Comparison of ENCODE assay signal across 8 cellular contexts in the genomic region with DNA sequence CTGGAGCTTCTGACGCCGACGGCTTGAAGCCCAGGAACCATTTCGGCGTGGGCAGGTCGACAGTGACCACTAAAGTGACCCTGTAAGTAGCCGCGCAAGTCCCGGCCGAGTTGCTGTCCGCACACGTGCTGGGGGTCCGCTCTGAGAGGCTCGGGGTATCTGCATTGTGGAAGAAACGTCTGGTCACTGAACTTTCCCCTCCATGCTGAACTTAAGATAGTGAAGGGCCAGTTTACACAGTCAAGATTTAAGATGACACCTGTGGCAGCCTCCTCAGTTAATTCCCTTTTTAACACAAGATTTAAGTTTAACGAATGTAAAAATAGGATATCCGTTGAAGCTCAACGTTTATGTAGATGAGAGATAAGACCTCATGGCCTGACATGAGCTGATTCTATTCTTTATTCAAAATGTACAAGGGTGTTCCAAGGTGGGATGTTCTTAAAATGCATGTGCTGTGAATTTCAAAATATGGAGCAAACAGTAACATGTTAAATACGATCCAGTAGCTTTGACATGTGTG.
DNase-seq lines count a peak whose midpoint lies in the region; ATAC-seq and TF ChIP-seq lines count a peak whose summit lies in the region.

No MANE protein-coding gene starts in this region.

- H3K36me3 ChIP-seq in GM23248 (ENCODE audit: low read depth) = no peaks in the 10 kb centered on the region
- peaks cover 6% of the 10 kb centered on the region for H3K36me3 ChIP-seq in SJSA1
- no peaks in the 10 kb centered on the region for H3K36me3 ChIP-seq in gastroesophageal sphincter
- H3K36me3 ChIP-seq in smooth muscle cell (ENCODE audit: low read depth) = no peaks in the 10 kb centered on the region

- in situ Hi-C loops in GM23248 (cut with MboI) = no loop called here

- peak overlapping the region; percentile 78 for H3K4me2 ChIP-seq in GM23248 (ENCODE audit: unreplicated experiment)
- peak overlapping the region; percentile 90 for H3K4me2 ChIP-seq in smooth muscle cell

- peak overlapping the region; percentile 75 for H3K4me3 ChIP-seq in GM23248
- H3K4me3 ChIP-seq in SJSA1 = peak overlapping the region; percentile 90
- peak overlapping the region; percentile 48 to 80 for H3K4me3 ChIP-seq in gastroesophageal sphincter
- peak overlapping the region; percentile 60 for H3K4me3 ChIP-seq in smooth muscle cell

- H3K27ac ChIP-seq in GM23248 (no peak overlapping the region), SJSA1 (peak overlapping the region; percentile 92), gastroesophageal sphincter (peak overlapping the region in 3 of 4 donors; percentile 80 to 87 (median 80)), smooth muscle cell (ENCODE audit: low read depth) (no peak overlapping the region)

- TF ChIP-seq CTCF in gastroesophageal sphincter (IDR thresholded peaks at IDR 0.05) = no peak
- no peak for TF ChIP-seq CTCF in smooth muscle cell (IDR thresholded peaks at IDR 0.05; ENCODE audit: borderline replicate concordance, insufficient read depth, poor library complexity, severe bottlenecking)

- no peak for TF ChIP-seq EP300 in gastroesophageal sphincter (IDR thresholded peaks at IDR 0.05)

- no peaks in the 10 kb centered on the region for H3K9me2 ChIP-seq in GM23248 (ENCODE audit: insufficient read depth)

- peaks cover 20% of the 10 kb centered on the region for H3K79me2 ChIP-seq in GM23248 (ENCODE audit: insufficient read depth)
- no peaks in the 10 kb centered on the region for H3K79me2 ChIP-seq in smooth muscle cell (ENCODE audit: low read depth)

- DNase-seq in GM23248 (no peak), SJSA1 (ENCODE audit: low read depth in 1 of 2, low spot score in 2 of 2) (no peak), smooth muscle cell (lab: John Stamatoyannopoulos, UW; ENCODE audit: unreplicated experiment) (no peak), NCI-H1694 (lab: John Stamatoyannopoulos, UW) (no peak), anterior cingulate cortex (lab: John Stamatoyannopoulos, UW) (no peak), H4 (ENCODE audit: low spot score) (no peak)

- peaks cover 17% of the 10 kb centered on the region for H3K4me1 ChIP-seq in GM23248 (ENCODE audit: insufficient read depth)
- H3K4me1 ChIP-seq in SJSA1 (replicated peaks) = peaks cover 34% of the 10 kb centered on the region
- peaks cover 0 to 42% (median 11%) of the 10 kb centered on the region in 3 donors for H3K4me1 ChIP-seq in gastroesophageal sphincter
- peaks cover 22% of the 10 kb centered on the region for H3K4me1 ChIP-seq in smooth muscle cell (ENCODE audit: low read depth)

- ATAC-seq in gastroesophageal sphincter (no peak), GM18909 (IDR thresholded peaks at IDR 0.05; ENCODE audit: poor library complexity, unreplicated experiment) (no peak)

- peaks cover 23% of the 10 kb centered on the region for H3F3A ChIP-seq in GM23248 (ENCODE audit: insufficient read depth)
- peaks cover 3% of the 10 kb centered on the region for H3F3A ChIP-seq in smooth muscle cell (ENCODE audit: low read depth)

- H2AFZ ChIP-seq in GM23248 = peak overlapping the region; percentile 86
- H2AFZ ChIP-seq in smooth muscle cell (ENCODE audit: low read depth) = peak overlapping the region; percentile 73

- WGBS in GM23248 (ENCODE audit: low coverage in 1 of 2, low lambda C conversion rate in 2 of 2, missing lambda C conversion rate in 2 of 2), 2 experiments = 53 to 54% methylated on average over 18 to 19 of the region's 19 CpGs
- 22 to 27% methylated on average over 4 to 16 of the region's 19 CpGs for WGBS in gastroesophageal sphincter (ENCODE audit: low coverage in 1 of 2), 2 donors
- 21% methylated on average over 19 of the region's 19 CpGs for WGBS in smooth muscle cell (ENCODE audit: low lambda C conversion rate)

- H3K9me3 ChIP-seq in GM23248 (ENCODE audit: low read depth) = no peaks in the 10 kb centered on the region
- no peaks in the 10 kb centered on the region for H3K9me3 ChIP-seq in SJSA1 (replicated peaks)
- no peaks in the 10 kb centered on the region for H3K9me3 ChIP-seq in gastroesophageal sphincter
- H3K9me3 ChIP-seq in smooth muscle cell (replicated peaks; ENCODE audit: low read depth) = no peaks in the 10 kb centered on the region

- peak overlapping the region; percentile 76 for H3K9ac ChIP-seq in GM23248
- H3K9ac ChIP-seq in smooth muscle cell (ENCODE audit: low read depth) = no peak overlapping the region

- H3K27me3 ChIP-seq in GM23248 (replicated peaks; ENCODE audit: insufficient read depth) = no peaks in the 10 kb centered on the region
- no peaks in the 10 kb centered on the region for H3K27me3 ChIP-seq in SJSA1 (replicated peaks)
- peaks cover 61% of the 10 kb centered on the region for H3K27me3 ChIP-seq in gastroesophageal sphincter
- H3K27me3 ChIP-seq in smooth muscle cell (ENCODE audit: low read depth) = peaks cover 75% of the 10 kb centered on the region

- H4K20me1 ChIP-seq in GM23248 (ENCODE audit: insufficient read depth) (no peaks in the 10 kb centered on the region), smooth muscle cell (ENCODE audit: low read depth) (no peaks in the 10 kb centered on the region)

- no peak for TF ChIP-seq POLR2A in gastroesophageal sphincter (IDR thresholded peaks at IDR 0.05)

Comparison
In these comparisons a context has a peak if more than half of its experiments do, and no peak if none do; other contexts are left out.
1. H3K27ac ChIP-seq: peak in SJSA1 (single experiment) and gastroesophageal sphincter (3 of 4); none in GM23248 (single experiment) and smooth muscle cell (single experiment).
2. Peak in every context shown above with its lines, with median percentiles within 50 percentile points of each other: H3K4me3 ChIP-seq.